In genomic region chr10:121797490-121797889, GRCh38 we compare ENCODE assay signal across 25 cellular contexts.
"Had no signal": no experiment of that assay in that cellular context is flagged by ENCODE, and none has a peak within 500 bp of the region (broad histone marks: within the 10 kb centered on the region; RNA-seq: fewer than 3 reads in every experiment).

No MANE protein-coding gene starts in this region.

- H3K27ac ChIP-seq: brain microvascular endothelial cell, cardiac muscle cell had no signal

- DNase-seq: activated CD4-positive, alpha-beta memory T cell treated with anti-CD3 and anti-CD28 coated beads for 36 hours; activated CD4-positive, alpha-beta T cell treated with anti-CD3 and anti-CD28 coated beads for 48 hours; activated CD4-positive, CD25-positive, alpha-beta regulatory T cell treated with anti-CD3 and anti-CD28 coated beads, Interleukin-2, amount 50 U/mL, for 72 hours; activated CD8-positive, alpha-beta memory T cell treated with anti-CD3 and anti-CD28 coated beads for 24 hours; activated gamma-delta T cell; activated naive CD4-positive, alpha-beta T cell treated with anti-CD3 and anti-CD28 coated beads for 36 hours; activated T-cell treated with anti-CD3 and anti-CD28 coated beads for 4 hours; activated T-cell treated with anti-CD3 and anti-CD28 coated beads, Interleukin-2, amount 50 U/mL, for 48 hours; amygdala; brain microvascular endothelial cell; MV-4-11; NCI-H1105; NCI-H1436; NCI-H1694 treated with DMSO at 0.1 percent for 48 hours; NCI-H2081 treated with DMSO at 0.1 percent for 48 hours; NCI-H2227 treated with DMSO at 0.1 percent for 48 hours; NCI-H526; NCI-H82; PC-3; SHP77 treated with DMSO at 0.1 percent for 48 hours had no signal

- H3K27me3 ChIP-seq: brain microvascular endothelial cell, cardiac muscle cell had no signal

- H3K27ac Mint-ChIP-seq: activated CD4-positive, alpha-beta memory T cell treated with anti-CD3 and anti-CD28 coated beads for 36 hours; activated naive CD4-positive, alpha-beta T cell treated with anti-CD3 and anti-CD28 coated beads for 36 hours; activated naive CD8-positive, alpha-beta T cell; activated T-helper 17 cell treated with anti-CD3 and anti-CD28 coated beads, Interleukin-2, amount 50 U/mL, for 72 hours; T-helper 1 cell treated with Interleukin-12 subunit alpha and Interleukin-12 subunit beta and Interleukin-4 antibody, amounts not matched to agents 30 μg/mL and 1 μg/mL, for 36 hours; WTC11 had no signal

- H3K27me3 Mint-ChIP-seq: activated CD4-positive, alpha-beta memory T cell treated with anti-CD3 and anti-CD28 coated beads for 36 hours; activated naive CD8-positive, alpha-beta T cell; activated T-helper 17 cell treated with anti-CD3 and anti-CD28 coated beads, Interleukin-2, amount 50 U/mL, for 72 hours had no signal

- ATAC-seq: activated T-helper 17 cell treated with anti-CD3 and anti-CD28 coated beads, Interleukin-2, amount 50 U/mL, for 72 hours; PC-3; WTC11 had no signal

- H3K4me3 ChIP-seq: cardiac muscle cell had no signal

- H3K36me3 ChIP-seq: brain microvascular endothelial cell, cardiac muscle cell had no signal

- H3K4me1 Mint-ChIP-seq: activated T-helper 17 cell treated with anti-CD3 and anti-CD28 coated beads, Interleukin-2, amount 50 U/mL, for 72 hours had no signal

- H3K4me3 Mint-ChIP-seq: activated CD4-positive, alpha-beta memory T cell treated with anti-CD3 and anti-CD28 coated beads for 36 hours; activated naive CD4-positive, alpha-beta T cell treated with anti-CD3 and anti-CD28 coated beads for 36 hours; activated naive CD8-positive, alpha-beta T cell; activated T-helper 17 cell treated with anti-CD3 and anti-CD28 coated beads, Interleukin-2, amount 50 U/mL, for 72 hours; T-helper 1 cell treated with Interleukin-12 subunit alpha and Interleukin-12 subunit beta and Interleukin-4 antibody, amounts not matched to agents 30 μg/mL and 1 μg/mL, for 36 hours; WTC11 had no signal

- H3K9me3 Mint-ChIP-seq: activated CD4-positive, alpha-beta memory T cell treated with anti-CD3 and anti-CD28 coated beads for 36 hours; activated naive CD4-positive, alpha-beta T cell treated with anti-CD3 and anti-CD28 coated beads for 36 hours; activated T-helper 17 cell treated with anti-CD3 and anti-CD28 coated beads, Interleukin-2, amount 50 U/mL, for 72 hours; T-helper 1 cell treated with Interleukin-12 subunit alpha and Interleukin-12 subunit beta and Interleukin-4 antibody, amounts not matched to agents 30 μg/mL and 1 μg/mL, for 36 hours; WTC11 had no signal
